In the genomic region with DNA sequence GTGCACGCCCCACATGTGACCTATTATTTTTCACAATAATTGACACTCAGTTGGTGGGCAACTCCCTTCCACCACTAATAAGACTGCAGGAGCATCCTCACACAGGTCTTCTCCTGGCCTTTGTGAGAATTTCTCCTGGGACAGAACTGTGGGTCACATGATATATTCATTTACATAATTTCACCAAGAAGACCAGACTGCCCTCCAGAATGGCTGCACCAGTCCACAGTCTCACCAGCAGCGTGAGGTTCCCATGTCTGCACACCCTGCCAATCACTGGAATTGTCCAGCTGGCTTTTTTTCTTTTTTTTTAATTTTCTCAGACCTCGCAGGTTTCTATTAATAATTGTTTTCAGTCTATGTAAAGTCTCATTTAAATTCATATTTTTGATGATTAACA, we compare ENCODE assay signal across 25 cellular contexts.
"Had no signal": no experiment of that assay in that cellular context is flagged by ENCODE, and none has a peak within 500 bp of the region (broad histone marks: within the 10 kb centered on the region; RNA-seq: fewer than 3 reads in every experiment).

No MANE protein-coding gene starts in this region.

- H3K27ac ChIP-seq: brain microvascular endothelial cell, VCaP had no signal

- DNase-seq: activated B cell treated with CpG ODN at 0.5 μM for 24 hours; activated CD4-positive, alpha-beta memory T cell treated with anti-CD3 and anti-CD28 coated beads, Interleukin-2, amount 10 ng/mL, durations not matched to agents 7 days and 5 days; activated CD4-positive, alpha-beta T cell treated with anti-CD3 and anti-CD28 coated beads for 4 hours; activated CD4-positive, CD25-positive, alpha-beta regulatory T cell treated with anti-CD3 and anti-CD28 coated beads, Interleukin-2, amount 50 U/mL, for 72 hours; activated effector memory CD4-positive, alpha-beta T cell treated with anti-CD3 and anti-CD28 coated beads, Interleukin-2, amount 50 U/mL, for 16 hours; activated naive CD4-positive, alpha-beta T cell; activated naive CD4-positive, alpha-beta T cell treated with anti-CD3 and anti-CD28 coated beads, Interleukin-2, amount 50 U/mL, for 16 hours; activated T-cell treated with anti-CD3 and anti-CD28 coated beads, Interleukin-2, amount 50 U/mL, for 4 hours; amniotic stem cell; aorta; brain microvascular endothelial cell; NCI-H1105; NCI-H1417 treated with DMSO at 0.1 percent for 48 hours; NCI-H1930; NCI-H2081 treated with DMSO at 0.1 percent for 48 hours; NCI-H345; NCI-H524 treated with DMSO at 0.1 percent for 48 hours; SHP77 treated with DMSO at 0.1 percent for 48 hours; T-cell; T-helper 2 cell; T-helper 9 cell had no signal

- ATAC-seq: activated T-cell treated with anti-CD3 and anti-CD28 coated beads, Interleukin-2, amount 50 U/mL, for 4 hours; Panc1; SK-N-SH treated with all-trans-retinoic acid at 6 μM for 48 hours; T-cell had no signal

- H3K27me3 ChIP-seq: brain microvascular endothelial cell had no signal

- H3K36me3 ChIP-seq: brain microvascular endothelial cell had no signal

- H3K27me3 Mint-ChIP-seq: activated B cell treated with CpG ODN at 0.5 μM for 24 hours; activated CD4-positive, alpha-beta memory T cell treated with anti-CD3 and anti-CD28 coated beads, Interleukin-2, amount 10 ng/mL, durations not matched to agents 7 days and 5 days; central memory CD8-positive, alpha-beta T cell; T-cell had no signal

- H3K4me3 Mint-ChIP-seq: activated B cell treated with CpG ODN at 0.5 μM for 24 hours; activated CD4-positive, alpha-beta memory T cell treated with anti-CD3 and anti-CD28 coated beads, Interleukin-2, amount 10 ng/mL, durations not matched to agents 7 days and 5 days; activated T-cell treated with anti-CD3 and anti-CD28 coated beads, Interleukin-2, amount 50 U/mL, for 4 hours; central memory CD8-positive, alpha-beta T cell had no signal

- H3K9me3 Mint-ChIP-seq: activated B cell treated with CpG ODN at 0.5 μM for 24 hours; activated CD4-positive, alpha-beta memory T cell treated with anti-CD3 and anti-CD28 coated beads, Interleukin-2, amount 10 ng/mL, durations not matched to agents 7 days and 5 days; activated T-cell treated with anti-CD3 and anti-CD28 coated beads, Interleukin-2, amount 50 U/mL, for 4 hours; central memory CD8-positive, alpha-beta T cell; T-cell had no signal

- H3K27ac Mint-ChIP-seq: activated B cell treated with CpG ODN at 0.5 μM for 24 hours; activated CD4-positive, alpha-beta memory T cell treated with anti-CD3 and anti-CD28 coated beads, Interleukin-2, amount 10 ng/mL, durations not matched to agents 7 days and 5 days had no signal
